Comparison of ENCODE assay signal across 21 cellular contexts in genomic region chr15:51401065-51401780, GRCh38. TPM values are rescaled to one million over a fixed set of nuclear protein-coding genes. Genes with fewer than 3 reads are reported as not detected.
"Had no signal": no experiment of that assay in that cellular context is flagged by ENCODE, and none has a peak within 500 bp of the region (broad histone marks: within the 10 kb centered on the region; RNA-seq: fewer than 3 reads in every experiment).

No MANE protein-coding gene starts in this region.

- H3K27me3 ChIP-seq: pancreas, right atrium auricular region, tibial artery had no signal

- DNase-seq: activated B cell treated with CpG ODN at 0.5 μM for 24 hours; activated effector memory CD4-positive, alpha-beta T cell treated with Interleukin-2 at 50 U/mL for 16 hours; activated naive CD4-positive, alpha-beta T cell treated with anti-CD3 and anti-CD28 coated beads, Interleukin-2, amount 10 ng/mL, durations not matched to agents 7 days and 5 days; activated T-cell treated with anti-CD3 and anti-CD28 coated beads, Interleukin-2, amount 50 U/mL, for 72 hours; effector CD8-positive, alpha-beta T cell; mammary epithelial cell; stimulated activated CD4-positive, alpha-beta T cell treated with anti-CD3 and anti-CD28 coated beads, Interleukin-1b, Interleukin-23, amount 100 ng/mL, for 48 hours; stimulated activated naive CD8-positive, alpha-beta T cell treated with anti-CD3 and anti-CD28 coated beads, Interleukin-15, amount 100 ng/mL, for 72 hours; T-helper 9 cell had no signal

- FAIRE-seq: keratinocyte, pancreas had no signal

- H3K27ac ChIP-seq: heart right ventricle, neutrophil, pancreas, psoas muscle, right atrium auricular region, tibial artery had no signal

- H3K9me3 ChIP-seq: heart right ventricle, neutrophil, pancreas, psoas muscle, right atrium auricular region, tibial artery had no signal

- H3K4me3 ChIP-seq: heart right ventricle, pancreas, psoas muscle, right atrium auricular region, tibial artery had no signal

- ATAC-seq: activated CD4-positive, alpha-beta T cell treated with anti-CD3 and anti-CD28 coated beads for 36 hours; activated T-cell treated with anti-CD3 and anti-CD28 coated beads, Interleukin-2, amount 50 U/mL, for 72 hours; psoas muscle; stimulated activated effector memory CD8-positive, alpha-beta T cell treated with anti-CD3 and anti-CD28 coated beads, Interleukin-12 subunit alpha, Interleukin-12 subunit beta, amount 100 ng/mL, for 72 hours; stimulated activated naive CD8-positive, alpha-beta T cell treated with anti-CD3 and anti-CD28 coated beads, Interleukin-15, amount 100 ng/mL, for 72 hours had no signal

- H3K36me3 ChIP-seq: heart right ventricle, neutrophil, pancreas, right atrium auricular region had no signal

- H3K4me1 ChIP-seq: pancreas, psoas muscle, right atrium auricular region, tibial artery had no signal

RNA-seq across cellular contexts. Expression of gene GLDN, which starts 59.8 kb away (rescaled TPM):
- total RNA-seq: activated B cell treated with CpG ODN at 0.5 μM for 24 hours; activated CD4-positive, alpha-beta T cell treated with anti-CD3 and anti-CD28 coated beads for 36 hours; activated CD8-positive, alpha-beta memory T cell treated with anti-CD3 and anti-CD28 coated beads for 36 hours; activated T-cell treated with anti-CD3 and anti-CD28 coated beads, Interleukin-2, amount 50 U/mL, for 72 hours; dermis blood vessel endothelial cell; T-helper 1 cell treated with Interleukin-12 subunit alpha and Interleukin-12 subunit beta and Interleukin-4 antibody, amounts not matched to agents 30 ng/mL and 1 ng/mL, for 36 hours had no signal
- polyA plus RNA-seq: mammary epithelial cell had no signal
